ENCODE assay signal across 18 cellular contexts in genomic region chr14:25014440-25014839, GRCh38. TPM values are rescaled to one million over a fixed set of nuclear protein-coding genes. Genes with fewer than 3 reads are reported as not detected.
"Had no signal": no experiment of that assay in that cellular context is flagged by ENCODE, and none has a peak within 500 bp of the region (broad histone marks: within the 10 kb centered on the region; RNA-seq: fewer than 3 reads in every experiment).

No MANE protein-coding gene starts in this region.

- H3K4me1 Mint-ChIP-seq: activated B cell treated with CpG ODN at 0.5 μM for 24 hours; activated CD4-positive, alpha-beta T cell treated with anti-CD3 and anti-CD28 coated beads, Interleukin-2, amount 10 ng/mL, durations not matched to agents 7 days and 5 days; activated naive CD4-positive, alpha-beta T cell treated with anti-CD3 and anti-CD28 coated beads, Interleukin-2, amount 50 U/mL, for 24 hours had no signal

- H3K27me3 Mint-ChIP-seq: brain had no signal

- DNase-seq: activated B cell treated with CpG ODN at 0.5 μM for 24 hours; activated CD4-positive, alpha-beta T cell treated with anti-CD3 and anti-CD28 coated beads, Interleukin-2, amount 10 ng/mL, durations not matched to agents 7 days and 5 days; activated effector memory CD4-positive, alpha-beta T cell treated with Interleukin-2 at 50 U/mL for 16 hours; activated T-cell treated with anti-CD3 and anti-CD28 coated beads, Interleukin-2, amount 50 U/mL, for 1 hour; amniotic stem cell; dermis blood vessel endothelial cell; lower lobe of right lung; midbrain; naive thymus-derived CD4-positive, alpha-beta T cell; SK-N-SH; stimulated activated CD4-positive, alpha-beta T cell treated with anti-CD3 and anti-CD28 coated beads, Interleukin-4, amount 100 ng/mL, for 1 hour; stimulated activated CD8-positive, alpha-beta memory T cell treated with anti-CD3 and anti-CD28 coated beads, Interleukin-4, amount 100 ng/mL, for 48 hours had no signal

- H3K9me3 ChIP-seq: lower lobe of right lung, prostate gland, SK-N-SH had no signal

- H3K4me3 Mint-ChIP-seq: activated B cell treated with CpG ODN at 0.5 μM for 24 hours; activated CD4-positive, alpha-beta T cell treated with anti-CD3 and anti-CD28 coated beads, Interleukin-2, amount 10 ng/mL, durations not matched to agents 7 days and 5 days; activated naive CD4-positive, alpha-beta T cell treated with anti-CD3 and anti-CD28 coated beads, Interleukin-2, amount 50 U/mL, for 24 hours; brain; naive thymus-derived CD4-positive, alpha-beta T cell; stimulated activated naive CD8-positive, alpha-beta T cell treated with anti-CD3 and anti-CD28 coated beads, Interleukin-15, Interleukin-2, amounts not matched to agents 100 ng/mL and 50 ng/mL, for 24 hours had no signal

- H3K9me3 Mint-ChIP-seq: activated B cell treated with CpG ODN at 0.5 μM for 24 hours; activated CD4-positive, alpha-beta T cell treated with anti-CD3 and anti-CD28 coated beads, Interleukin-2, amount 10 ng/mL, durations not matched to agents 7 days and 5 days; stimulated activated naive CD8-positive, alpha-beta T cell treated with anti-CD3 and anti-CD28 coated beads, Interleukin-15, Interleukin-2, amounts not matched to agents 100 ng/mL and 50 ng/mL, for 24 hours had no signal

- H3K27ac ChIP-seq: lower lobe of right lung, prostate gland had no signal

- H3K36me3 ChIP-seq: lower lobe of right lung, prostate gland had no signal

- H3K4me3 ChIP-seq: lower lobe of right lung, prostate gland had no signal

- ATAC-seq: lower lobe of right lung; naive thymus-derived CD4-positive, alpha-beta T cell had no signal

- H3K36me3 Mint-ChIP-seq: activated naive CD4-positive, alpha-beta T cell treated with anti-CD3 and anti-CD28 coated beads, Interleukin-2, amount 50 U/mL, for 24 hours; brain; naive thymus-derived CD4-positive, alpha-beta T cell had no signal

- H3K4me1 ChIP-seq: prostate gland had no signal

- H3K27ac Mint-ChIP-seq: activated B cell treated with CpG ODN at 0.5 μM for 24 hours; activated CD4-positive, alpha-beta T cell treated with anti-CD3 and anti-CD28 coated beads, Interleukin-2, amount 10 ng/mL, durations not matched to agents 7 days and 5 days; activated naive CD4-positive, alpha-beta T cell treated with anti-CD3 and anti-CD28 coated beads, Interleukin-2, amount 50 U/mL, for 24 hours; brain; naive thymus-derived CD4-positive, alpha-beta T cell; stimulated activated naive CD8-positive, alpha-beta T cell treated with anti-CD3 and anti-CD28 coated beads, Interleukin-15, Interleukin-2, amounts not matched to agents 100 ng/mL and 50 ng/mL, for 24 hours had no signal

- FAIRE-seq: keratinocyte had no signal

RNA-seq across cellular contexts. Expression of gene STXBP6, which starts 35.5 kb away (rescaled TPM):
- total RNA-seq: activated CD4-positive, alpha-beta T cell treated with anti-CD3 and anti-CD28 coated beads, Interleukin-2, amount 10 ng/mL, durations not matched to agents 7 days and 5 days; naive thymus-derived CD4-positive, alpha-beta T cell; T-helper 1 cell treated with Interleukin-12 subunit alpha and Interleukin-12 subunit beta and Interleukin-4 antibody, amounts not matched to agents 30 ng/mL and 1 ng/mL, for 36 hours had no signal
- polyA plus RNA-seq: naive thymus-derived CD4-positive, alpha-beta T cell had no signal
